ENCODE assay signal across 11 cellular contexts in genomic region chr7:116673504-116673865, GRCh38. TPM values are rescaled to one million over a fixed set of nuclear protein-coding genes. Genes with fewer than 3 reads are reported as not detected.
A peak's percentile ranks its signal among the peaks of the same experiment; 100 is the strongest.
DNase-seq lines count a peak whose midpoint lies in the region; TF ChIP-seq lines count a peak whose summit lies in the region.
"Had no signal": no experiment of that assay in that cellular context is flagged by ENCODE, and none has a peak within 500 bp of the region (broad histone marks: within the 10 kb centered on the region; RNA-seq: fewer than 3 reads in every experiment).

No MANE protein-coding gene starts in this region.

- DNase-seq in HFFc6 (no peak), SK-N-MC (ENCODE audit: low read depth, low spot score) (no peak), hepatocyte (ENCODE audit: low spot score) (no peak), smooth muscle cell (lab: John Stamatoyannopoulos, UW; ENCODE audit: unreplicated experiment) (no peak), T1000 (lab: John Stamatoyannopoulos, UW) (no peak)
- no peak for DNase-seq in activated CD4-positive, alpha-beta T cell treated with anti-CD3 and anti-CD28 coated beads for 1 hour
- DNase-seq in activated CD4-positive, alpha-beta T cell treated with anti-CD3 and anti-CD28 coated beads, Interleukin-2, amount 50 U/mL, for 4 hours = no peak
- DNase-seq: cortex of kidney, DND-41, WERI-Rb-1 had no signal

- H3K9me2 ChIP-seq in hepatocyte (replicated peaks; ENCODE audit: insufficient read depth) = no peaks in the 10 kb centered on the region

- no peaks in the 10 kb centered on the region for H3K9me3 ChIP-seq in SK-N-MC (ENCODE audit: low read depth, low read length)
- H3K9me3 ChIP-seq in hepatocyte (ENCODE audit: low read depth) = no peaks in the 10 kb centered on the region
- no peaks in the 10 kb centered on the region for H3K9me3 ChIP-seq in smooth muscle cell (replicated peaks; ENCODE audit: low read depth)
- H3K9me3 ChIP-seq: neutrophil had no signal

- H3K9me3 Mint-ChIP-seq in HFFc6 = no peaks in the 10 kb centered on the region

- H4K20me1 ChIP-seq in hepatocyte (ENCODE audit: insufficient read depth, poor library complexity, severe bottlenecking) = no peaks in the 10 kb centered on the region
- no peaks in the 10 kb centered on the region for H4K20me1 ChIP-seq in smooth muscle cell (ENCODE audit: low read depth)

- TF ChIP-seq CTCF in HFFc6 (IDR thresholded peaks at IDR 0.05) (no peak), hepatocyte (IDR thresholded peaks at IDR 0.05; ENCODE audit: poor library complexity) (no peak), smooth muscle cell (IDR thresholded peaks at IDR 0.05; ENCODE audit: borderline replicate concordance, insufficient read depth, poor library complexity, severe bottlenecking) (no peak)

- H2AFZ ChIP-seq in hepatocyte = no peak overlapping the region
- H2AFZ ChIP-seq in smooth muscle cell (ENCODE audit: low read depth) = no peak overlapping the region

- H3K36me3 ChIP-seq in SK-N-MC (ENCODE audit: insufficient read depth, low read length) (no peaks in the 10 kb centered on the region), hepatocyte (replicated peaks; ENCODE audit: insufficient read depth, low read depth) (no peaks in the 10 kb centered on the region), smooth muscle cell (ENCODE audit: low read depth) (no peaks in the 10 kb centered on the region)
- H3K36me3 ChIP-seq: neutrophil, WERI-Rb-1 had no signal

- H3K9ac ChIP-seq in SK-N-MC (ENCODE audit: insufficient read length) = peak overlapping the region; percentile 73
- H3K9ac ChIP-seq in smooth muscle cell (ENCODE audit: low read depth) = no peak overlapping the region

- H3K27me3 ChIP-seq in hepatocyte (no peaks in the 10 kb centered on the region), smooth muscle cell (ENCODE audit: low read depth) (peaks cover 48% of the 10 kb centered on the region)

- H3K4me2 ChIP-seq in hepatocyte (peak overlapping the region; percentile 90), smooth muscle cell (peak overlapping the region; percentile 98)

- H3K36me3 Mint-ChIP-seq in HFFc6 (ENCODE audit: low read depth) = peaks cover 29% of the 10 kb centered on the region; the same call in 1 of the 2 replicates

- H3K27ac ChIP-seq in SK-N-MC = peak overlapping the region; percentile 51
- no peak overlapping the region for H3K27ac ChIP-seq in hepatocyte
- H3K27ac ChIP-seq in smooth muscle cell (ENCODE audit: low read depth) = no peak overlapping the region
- H3K27ac ChIP-seq: neutrophil, WERI-Rb-1 had no signal

- H3K4me1 Mint-ChIP-seq in HFFc6 (ENCODE audit: low read depth) = peaks cover 66% of the 10 kb centered on the region

- H3K79me2 ChIP-seq in hepatocyte (peaks cover 53% of the 10 kb centered on the region), smooth muscle cell (ENCODE audit: low read depth) (no peaks in the 10 kb centered on the region)

- H3K27ac Mint-ChIP-seq in HFFc6 = peak overlapping the region; percentile 97

- H3F3A ChIP-seq in smooth muscle cell (ENCODE audit: low read depth) = no peaks in the 10 kb centered on the region

- peak overlapping the region; percentile 97 for H3K4me3 Mint-ChIP-seq in HFFc6

- WGBS in hepatocyte (ENCODE audit: low lambda C conversion rate, missing lambda C conversion rate) = 58% methylated on average over 2 of the region's 2 CpGs
- 59% methylated on average over 2 of the region's 2 CpGs for WGBS in smooth muscle cell (ENCODE audit: low lambda C conversion rate)

- H3K27me3 Mint-ChIP-seq in HFFc6 (ENCODE audit: insufficient read depth) = no peaks in the 10 kb centered on the region

- H3K4me3 ChIP-seq in SK-N-MC (peak overlapping the region; percentile 95), hepatocyte (no peak overlapping the region), smooth muscle cell (peak overlapping the region; percentile 69)

- H3K4me1 ChIP-seq in hepatocyte (ENCODE audit: insufficient read depth) (no peaks in the 10 kb centered on the region), smooth muscle cell (ENCODE audit: low read depth) (peaks cover 7% of the 10 kb centered on the region)

RNA-seq across cellular contexts. Expression of gene MET, which starts 1.5 kb away (rescaled TPM):
- 100 to 1,000 TPM; 101 to 149 (median 129) TPM for total RNA-seq in HFFc6 (2021; fragmentation: NEBNext Ultra II Directional; extraction: Animal tissue kit (Norgen Biotek cat#: 25700))
- total RNA-seq in hepatocyte = 29.3 and 35.7 TPM in 2 replicates
- 6.5 and 12.7 TPM in 2 replicates for polyA plus RNA-seq in hepatocyte
- total RNA-seq in smooth muscle cell = 12.0 and 12.8 TPM in 2 replicates
- polyA plus RNA-seq in smooth muscle cell = 1.2 and 5.2 TPM in 2 replicates
